ENCODE assay signal across 1 cellular context in the genomic region with DNA sequence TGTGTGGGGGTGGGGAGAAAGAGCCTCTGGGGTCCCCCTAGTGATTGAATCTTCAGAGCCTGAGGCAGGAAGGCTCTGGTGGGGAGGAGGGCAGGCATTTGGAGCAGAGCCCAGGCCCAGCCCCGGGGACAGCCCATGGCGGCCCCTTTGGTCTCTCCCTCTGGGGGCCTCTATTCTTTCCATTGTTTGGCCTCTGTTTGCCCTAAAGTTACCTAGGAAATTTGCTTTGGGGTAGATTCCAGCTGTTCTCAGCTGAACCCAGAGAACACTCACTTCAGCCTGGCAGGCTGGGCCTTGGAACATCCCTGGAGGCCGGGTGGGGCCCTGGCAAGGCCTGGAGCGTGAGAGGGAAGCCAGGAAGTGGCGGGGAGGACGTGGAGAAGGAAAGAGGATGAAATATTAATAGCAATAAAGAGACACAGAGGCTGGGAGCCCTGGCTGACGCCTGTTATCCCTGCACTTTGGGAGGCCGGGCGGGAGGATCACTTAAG.
TF ChIP-seq lines count a peak whose summit lies in the region.

No MANE protein-coding gene starts in this region.

TF ChIP-seq in HepG2, 621 proteins besides CTCF, POLR2A, EP300 and RAD21 (continues in another document):
- TF ChIP-seq, protein P1, sequence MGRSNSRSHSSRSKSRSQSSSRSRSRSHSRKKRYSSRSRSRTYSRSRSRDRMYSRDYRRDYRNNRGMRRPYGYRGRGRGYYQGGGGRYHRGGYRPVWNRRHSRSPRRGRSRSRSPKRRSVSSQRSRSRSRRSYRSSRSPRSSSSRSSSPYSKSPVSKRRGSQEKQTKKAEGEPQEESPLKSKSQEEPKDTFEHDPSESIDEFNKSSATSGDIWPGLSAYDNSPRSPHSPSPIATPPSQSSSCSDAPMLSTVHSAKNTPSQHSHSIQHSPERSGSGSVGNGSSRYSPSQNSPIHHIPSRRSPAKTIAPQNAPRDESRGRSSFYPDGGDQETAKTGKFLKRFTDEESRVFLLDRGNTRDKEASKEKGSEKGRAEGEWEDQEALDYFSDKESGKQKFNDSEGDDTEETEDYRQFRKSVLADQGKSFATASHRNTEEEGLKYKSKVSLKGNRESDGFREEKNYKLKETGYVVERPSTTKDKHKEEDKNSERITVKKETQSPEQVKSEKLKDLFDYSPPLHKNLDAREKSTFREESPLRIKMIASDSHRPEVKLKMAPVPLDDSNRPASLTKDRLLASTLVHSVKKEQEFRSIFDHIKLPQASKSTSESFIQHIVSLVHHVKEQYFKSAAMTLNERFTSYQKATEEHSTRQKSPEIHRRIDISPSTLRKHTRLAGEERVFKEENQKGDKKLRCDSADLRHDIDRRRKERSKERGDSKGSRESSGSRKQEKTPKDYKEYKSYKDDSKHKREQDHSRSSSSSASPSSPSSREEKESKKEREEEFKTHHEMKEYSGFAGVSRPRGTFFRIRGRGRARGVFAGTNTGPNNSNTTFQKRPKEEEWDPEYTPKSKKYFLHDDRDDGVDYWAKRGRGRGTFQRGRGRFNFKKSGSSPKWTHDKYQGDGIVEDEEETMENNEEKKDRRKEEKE (IDR thresholded peaks at IDR 0.05) = no peak
- TF ChIP-seq HOXA3 (CRISPR knock-in tag; IDR thresholded peaks at IDR 0.05) (no peak), SAFB2 (CRISPR knock-in tag; IDR thresholded peaks at IDR 0.05; ENCODE audit: borderline replicate concordance, low read depth) (no peak), ZNF75D (CRISPR knock-in tag; IDR thresholded peaks at IDR 0.05; ENCODE audit: borderline replicate concordance) (no peak), TP53 (CRISPR knock-in tag; conservative IDR thresholded peaks at IDR 0.05) (no peak), ZEB1 (IDR thresholded peaks at IDR 0.05; ENCODE audit: insufficient replicate concordance, low read depth) (no peak), ZNF564 (CRISPR knock-in tag; IDR thresholded peaks at IDR 0.05) (no peak), AGO2 (optimal IDR thresholded peaks at IDR 0.05; ENCODE audit: low read depth, low read length) (no peak), ZNF879 (CRISPR knock-in tag; IDR thresholded peaks at IDR 0.05) (no peak), ZNF256 (CRISPR knock-in tag; conservative IDR thresholded peaks at IDR 0.05) (no peak), MAFG (CRISPR knock-in tag; IDR thresholded peaks at IDR 0.05) (no peak), JUNB (CRISPR knock-in tag; IDR thresholded peaks at IDR 0.05; ENCODE audit: borderline replicate concordance) (no peak), TCF7L2 (IDR thresholded peaks at IDR 0.05; ENCODE audit: low read depth, low read length) (no peak), ZNF468 (CRISPR knock-in tag; IDR thresholded peaks at IDR 0.05) (no peak), MTF2 (CRISPR knock-in tag; IDR thresholded peaks at IDR 0.05; ENCODE audit: borderline replicate concordance) (no peak), ZNF121 (CRISPR knock-in tag; IDR thresholded peaks at IDR 0.05) (no peak), ZNF136 (CRISPR knock-in tag; IDR thresholded peaks at IDR 0.05; ENCODE audit: low read depth) (no peak), HNF4G (IDR thresholded peaks at IDR 0.05; ENCODE audit: borderline replicate concordance, low read depth, low read length) (no peak), HNF4G (CRISPR knock-in tag; IDR thresholded peaks at IDR 0.05; ENCODE audit: borderline replicate concordance, low read depth) (no peak), AGO1 (IDR thresholded peaks at IDR 0.05; ENCODE audit: low read depth, low read length, poor library complexity, severe bottlenecking) (no peak), ZNF644 (CRISPR knock-in tag; IDR thresholded peaks at IDR 0.05; ENCODE audit: low read depth) (no peak), ZNF3 (CRISPR knock-in tag; IDR thresholded peaks at IDR 0.05) (no peak), SRF (IDR thresholded peaks at IDR 0.05; ENCODE audit: low read depth, low read length) (no peak)
- TF ChIP-seq, protein P2, sequence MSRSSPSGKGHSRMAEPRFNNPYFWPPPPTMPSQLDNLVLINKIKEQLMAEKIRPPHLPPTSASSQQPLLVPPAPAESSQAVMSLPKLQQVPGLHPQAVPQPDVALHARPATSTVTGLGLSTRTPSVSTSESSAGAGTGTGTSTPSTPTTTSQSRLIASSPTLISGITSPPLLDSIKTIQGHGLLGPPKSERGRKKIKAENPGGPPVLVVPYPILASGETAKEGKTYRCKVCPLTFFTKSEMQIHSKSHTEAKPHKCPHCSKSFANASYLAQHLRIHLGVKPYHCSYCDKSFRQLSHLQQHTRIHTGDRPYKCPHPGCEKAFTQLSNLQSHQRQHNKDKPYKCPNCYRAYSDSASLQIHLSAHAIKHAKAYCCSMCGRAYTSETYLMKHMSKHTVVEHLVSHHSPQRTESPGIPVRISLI (CRISPR knock-in tag; IDR thresholded peaks at IDR 0.05; ENCODE audit: borderline replicate concordance) = no peak
- TF ChIP-seq, protein P3, sequence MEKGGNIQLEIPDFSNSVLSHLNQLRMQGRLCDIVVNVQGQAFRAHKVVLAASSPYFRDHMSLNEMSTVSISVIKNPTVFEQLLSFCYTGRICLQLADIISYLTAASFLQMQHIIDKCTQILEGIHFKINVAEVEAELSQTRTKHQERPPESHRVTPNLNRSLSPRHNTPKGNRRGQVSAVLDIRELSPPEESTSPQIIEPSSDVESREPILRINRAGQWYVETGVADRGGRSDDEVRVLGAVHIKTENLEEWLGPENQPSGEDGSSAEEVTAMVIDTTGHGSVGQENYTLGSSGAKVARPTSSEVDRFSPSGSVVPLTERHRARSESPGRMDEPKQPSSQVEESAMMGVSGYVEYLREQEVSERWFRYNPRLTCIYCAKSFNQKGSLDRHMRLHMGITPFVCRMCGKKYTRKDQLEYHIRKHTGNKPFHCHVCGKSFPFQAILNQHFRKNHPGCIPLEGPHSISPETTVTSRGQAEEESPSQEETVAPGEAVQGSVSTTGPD (CRISPR knock-in tag; IDR thresholded peaks at IDR 0.05) = no peak
- TF ChIP-seq, protein P4, sequence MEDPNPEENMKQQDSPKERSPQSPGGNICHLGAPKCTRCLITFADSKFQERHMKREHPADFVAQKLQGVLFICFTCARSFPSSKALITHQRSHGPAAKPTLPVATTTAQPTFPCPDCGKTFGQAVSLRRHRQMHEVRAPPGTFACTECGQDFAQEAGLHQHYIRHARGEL (CRISPR knock-in tag; IDR thresholded peaks at IDR 0.05) = no peak
- TF ChIP-seq, protein P5, sequence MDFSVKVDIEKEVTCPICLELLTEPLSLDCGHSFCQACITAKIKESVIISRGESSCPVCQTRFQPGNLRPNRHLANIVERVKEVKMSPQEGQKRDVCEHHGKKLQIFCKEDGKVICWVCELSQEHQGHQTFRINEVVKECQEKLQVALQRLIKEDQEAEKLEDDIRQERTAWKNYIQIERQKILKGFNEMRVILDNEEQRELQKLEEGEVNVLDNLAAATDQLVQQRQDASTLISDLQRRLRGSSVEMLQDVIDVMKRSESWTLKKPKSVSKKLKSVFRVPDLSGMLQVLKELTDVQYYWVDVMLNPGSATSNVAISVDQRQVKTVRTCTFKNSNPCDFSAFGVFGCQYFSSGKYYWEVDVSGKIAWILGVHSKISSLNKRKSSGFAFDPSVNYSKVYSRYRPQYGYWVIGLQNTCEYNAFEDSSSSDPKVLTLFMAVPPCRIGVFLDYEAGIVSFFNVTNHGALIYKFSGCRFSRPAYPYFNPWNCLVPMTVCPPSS (IDR thresholded peaks at IDR 0.05) = no peak
- TF ChIP-seq, protein P6, sequence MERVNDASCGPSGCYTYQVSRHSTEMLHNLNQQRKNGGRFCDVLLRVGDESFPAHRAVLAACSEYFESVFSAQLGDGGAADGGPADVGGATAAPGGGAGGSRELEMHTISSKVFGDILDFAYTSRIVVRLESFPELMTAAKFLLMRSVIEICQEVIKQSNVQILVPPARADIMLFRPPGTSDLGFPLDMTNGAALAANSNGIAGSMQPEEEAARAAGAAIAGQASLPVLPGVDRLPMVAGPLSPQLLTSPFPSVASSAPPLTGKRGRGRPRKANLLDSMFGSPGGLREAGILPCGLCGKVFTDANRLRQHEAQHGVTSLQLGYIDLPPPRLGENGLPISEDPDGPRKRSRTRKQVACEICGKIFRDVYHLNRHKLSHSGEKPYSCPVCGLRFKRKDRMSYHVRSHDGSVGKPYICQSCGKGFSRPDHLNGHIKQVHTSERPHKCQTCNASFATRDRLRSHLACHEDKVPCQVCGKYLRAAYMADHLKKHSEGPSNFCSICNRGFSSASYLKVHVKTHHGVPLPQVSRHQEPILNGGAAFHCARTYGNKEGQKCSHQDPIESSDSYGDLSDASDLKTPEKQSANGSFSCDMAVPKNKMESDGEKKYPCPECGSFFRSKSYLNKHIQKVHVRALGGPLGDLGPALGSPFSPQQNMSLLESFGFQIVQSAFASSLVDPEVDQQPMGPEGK (CRISPR knock-in tag; IDR thresholded peaks at IDR 0.05) = peak; percentile 44
- TF ChIP-seq, protein P7, sequence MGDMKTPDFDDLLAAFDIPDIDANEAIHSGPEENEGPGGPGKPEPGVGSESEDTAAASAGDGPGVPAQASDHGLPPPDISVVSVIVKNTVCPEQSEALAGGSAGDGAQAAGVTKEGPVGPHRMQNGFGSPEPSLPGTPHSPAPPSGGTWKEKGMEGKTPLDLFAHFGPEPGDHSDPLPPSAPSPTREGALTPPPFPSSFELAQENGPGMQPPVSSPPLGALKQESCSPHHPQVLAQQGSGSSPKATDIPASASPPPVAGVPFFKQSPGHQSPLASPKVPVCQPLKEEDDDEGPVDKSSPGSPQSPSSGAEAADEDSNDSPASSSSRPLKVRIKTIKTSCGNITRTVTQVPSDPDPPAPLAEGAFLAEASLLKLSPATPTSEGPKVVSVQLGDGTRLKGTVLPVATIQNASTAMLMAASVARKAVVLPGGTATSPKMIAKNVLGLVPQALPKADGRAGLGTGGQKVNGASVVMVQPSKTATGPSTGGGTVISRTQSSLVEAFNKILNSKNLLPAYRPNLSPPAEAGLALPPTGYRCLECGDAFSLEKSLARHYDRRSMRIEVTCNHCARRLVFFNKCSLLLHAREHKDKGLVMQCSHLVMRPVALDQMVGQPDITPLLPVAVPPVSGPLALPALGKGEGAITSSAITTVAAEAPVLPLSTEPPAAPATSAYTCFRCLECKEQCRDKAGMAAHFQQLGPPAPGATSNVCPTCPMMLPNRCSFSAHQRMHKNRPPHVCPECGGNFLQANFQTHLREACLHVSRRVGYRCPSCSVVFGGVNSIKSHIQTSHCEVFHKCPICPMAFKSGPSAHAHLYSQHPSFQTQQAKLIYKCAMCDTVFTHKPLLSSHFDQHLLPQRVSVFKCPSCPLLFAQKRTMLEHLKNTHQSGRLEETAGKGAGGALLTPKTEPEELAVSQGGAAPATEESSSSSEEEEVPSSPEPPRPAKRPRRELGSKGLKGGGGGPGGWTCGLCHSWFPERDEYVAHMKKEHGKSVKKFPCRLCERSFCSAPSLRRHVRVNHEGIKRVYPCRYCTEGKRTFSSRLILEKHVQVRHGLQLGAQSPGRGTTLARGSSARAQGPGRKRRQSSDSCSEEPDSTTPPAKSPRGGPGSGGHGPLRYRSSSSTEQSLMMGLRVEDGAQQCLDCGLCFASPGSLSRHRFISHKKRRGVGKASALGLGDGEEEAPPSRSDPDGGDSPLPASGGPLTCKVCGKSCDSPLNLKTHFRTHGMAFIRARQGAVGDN (CRISPR knock-in tag; IDR thresholded peaks at IDR 0.05) = peak; percentile 54
- TF ChIP-seq, protein P8, sequence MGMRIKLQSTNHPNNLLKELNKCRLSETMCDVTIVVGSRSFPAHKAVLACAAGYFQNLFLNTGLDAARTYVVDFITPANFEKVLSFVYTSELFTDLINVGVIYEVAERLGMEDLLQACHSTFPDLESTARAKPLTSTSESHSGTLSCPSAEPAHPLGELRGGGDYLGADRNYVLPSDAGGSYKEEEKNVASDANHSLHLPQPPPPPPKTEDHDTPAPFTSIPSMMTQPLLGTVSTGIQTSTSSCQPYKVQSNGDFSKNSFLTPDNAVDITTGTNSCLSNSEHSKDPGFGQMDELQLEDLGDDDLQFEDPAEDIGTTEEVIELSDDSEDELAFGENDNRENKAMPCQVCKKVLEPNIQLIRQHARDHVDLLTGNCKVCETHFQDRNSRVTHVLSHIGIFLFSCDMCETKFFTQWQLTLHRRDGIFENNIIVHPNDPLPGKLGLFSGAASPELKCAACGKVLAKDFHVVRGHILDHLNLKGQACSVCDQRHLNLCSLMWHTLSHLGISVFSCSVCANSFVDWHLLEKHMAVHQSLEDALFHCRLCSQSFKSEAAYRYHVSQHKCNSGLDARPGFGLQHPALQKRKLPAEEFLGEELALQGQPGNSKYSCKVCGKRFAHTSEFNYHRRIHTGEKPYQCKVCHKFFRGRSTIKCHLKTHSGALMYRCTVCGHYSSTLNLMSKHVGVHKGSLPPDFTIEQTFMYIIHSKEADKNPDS (CRISPR knock-in tag; IDR thresholded peaks at IDR 0.05) = no peak
- TF ChIP-seq, protein P9, sequence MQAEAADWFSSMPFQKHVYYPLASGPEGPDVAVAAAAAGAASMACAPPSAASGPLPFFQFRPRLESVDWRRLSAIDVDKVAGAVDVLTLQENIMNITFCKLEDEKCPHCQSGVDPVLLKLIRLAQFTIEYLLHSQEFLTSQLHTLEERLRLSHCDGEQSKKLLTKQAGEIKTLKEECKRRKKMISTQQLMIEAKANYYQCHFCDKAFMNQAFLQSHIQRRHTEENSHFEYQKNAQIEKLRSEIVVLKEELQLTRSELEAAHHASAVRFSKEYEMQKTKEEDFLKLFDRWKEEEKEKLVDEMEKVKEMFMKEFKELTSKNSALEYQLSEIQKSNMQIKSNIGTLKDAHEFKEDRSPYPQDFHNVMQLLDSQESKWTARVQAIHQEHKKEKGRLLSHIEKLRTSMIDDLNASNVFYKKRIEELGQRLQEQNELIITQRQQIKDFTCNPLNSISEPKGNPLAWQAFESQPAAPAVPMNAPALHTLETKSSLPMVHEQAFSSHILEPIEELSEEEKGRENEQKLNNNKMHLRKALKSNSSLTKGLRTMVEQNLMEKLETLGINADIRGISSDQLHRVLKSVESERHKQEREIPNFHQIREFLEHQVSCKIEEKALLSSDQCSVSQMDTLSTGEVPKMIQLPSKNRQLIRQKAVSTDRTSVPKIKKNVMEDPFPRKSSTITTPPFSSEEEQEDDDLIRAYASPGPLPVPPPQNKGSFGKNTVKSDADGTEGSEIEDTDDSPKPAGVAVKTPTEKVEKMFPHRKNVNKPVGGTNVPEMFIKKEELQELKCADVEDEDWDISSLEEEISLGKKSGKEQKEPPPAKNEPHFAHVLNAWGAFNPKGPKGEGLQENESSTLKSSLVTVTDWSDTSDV (CRISPR knock-in tag; IDR thresholded peaks at IDR 0.05) = no peak
- TF ChIP-seq, protein P10, sequence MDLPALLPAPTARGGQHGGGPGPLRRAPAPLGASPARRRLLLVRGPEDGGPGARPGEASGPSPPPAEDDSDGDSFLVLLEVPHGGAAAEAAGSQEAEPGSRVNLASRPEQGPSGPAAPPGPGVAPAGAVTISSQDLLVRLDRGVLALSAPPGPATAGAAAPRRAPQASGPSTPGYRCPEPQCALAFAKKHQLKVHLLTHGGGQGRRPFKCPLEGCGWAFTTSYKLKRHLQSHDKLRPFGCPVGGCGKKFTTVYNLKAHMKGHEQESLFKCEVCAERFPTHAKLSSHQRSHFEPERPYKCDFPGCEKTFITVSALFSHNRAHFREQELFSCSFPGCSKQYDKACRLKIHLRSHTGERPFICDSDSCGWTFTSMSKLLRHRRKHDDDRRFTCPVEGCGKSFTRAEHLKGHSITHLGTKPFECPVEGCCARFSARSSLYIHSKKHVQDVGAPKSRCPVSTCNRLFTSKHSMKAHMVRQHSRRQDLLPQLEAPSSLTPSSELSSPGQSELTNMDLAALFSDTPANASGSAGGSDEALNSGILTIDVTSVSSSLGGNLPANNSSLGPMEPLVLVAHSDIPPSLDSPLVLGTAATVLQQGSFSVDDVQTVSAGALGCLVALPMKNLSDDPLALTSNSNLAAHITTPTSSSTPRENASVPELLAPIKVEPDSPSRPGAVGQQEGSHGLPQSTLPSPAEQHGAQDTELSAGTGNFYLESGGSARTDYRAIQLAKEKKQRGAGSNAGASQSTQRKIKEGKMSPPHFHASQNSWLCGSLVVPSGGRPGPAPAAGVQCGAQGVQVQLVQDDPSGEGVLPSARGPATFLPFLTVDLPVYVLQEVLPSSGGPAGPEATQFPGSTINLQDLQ (CRISPR knock-in tag; IDR thresholded peaks at IDR 0.05) = no peak
